Comparison of ENCODE assay signal across 8 cellular contexts in the genomic region with DNA sequence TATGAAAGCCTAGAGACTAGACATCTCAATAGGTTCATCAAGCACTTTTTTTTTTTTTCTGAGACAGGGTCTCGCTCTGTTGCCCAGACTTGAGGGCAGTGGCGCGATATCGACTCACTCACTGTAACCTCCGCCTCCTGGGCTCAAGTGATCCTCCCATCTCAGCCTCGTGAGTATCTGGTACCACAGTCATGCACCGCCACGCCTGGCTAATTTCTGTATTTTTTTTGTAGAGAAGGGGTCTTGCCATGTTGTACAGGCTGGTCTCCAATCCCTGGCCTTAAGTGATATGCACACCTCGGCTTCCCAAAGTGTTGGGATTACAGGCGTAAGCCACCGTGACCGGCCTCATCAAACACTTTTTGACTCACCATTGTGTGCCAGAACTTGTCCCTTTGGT. TPM values are rescaled to one million over a fixed set of nuclear protein-coding genes. Genes with fewer than 3 reads are reported as not detected.
DNase-seq lines count a peak whose midpoint lies in the region; ATAC-seq, FAIRE-seq and TF ChIP-seq lines count a peak whose summit lies in the region.

No MANE protein-coding gene starts in this region.

- H3K27ac ChIP-seq in heart right ventricle (peak overlapping the region in 9 of 10 donors; percentile 57 to 84 (median 80)), tibial nerve (peak overlapping the region; percentile 52 to 85 (median 62))

- H3K27ac Mint-ChIP-seq in activated T-helper 17 cell treated with anti-CD3 and anti-CD28 coated beads, Interleukin-2, amount 50 U/mL, for 72 hours: peak overlapping the region; percentile 90

- no peaks in the 10 kb centered on the region for H3K9me3 ChIP-seq in heart right ventricle
- no peaks in the 10 kb centered on the region for H3K9me3 ChIP-seq in tibial nerve

- H3K4me3 ChIP-seq in heart right ventricle: peak overlapping the region; percentile 34 to 85 (median 70)
- H3K4me3 ChIP-seq in tibial nerve: peak overlapping the region; percentile 53 to 82 (median 58)

- peaks cover 8% of the 10 kb centered on the region for H3K4me1 Mint-ChIP-seq in activated T-helper 17 cell treated with anti-CD3 and anti-CD28 coated beads, Interleukin-2, amount 50 U/mL, for 72 hours

- peak overlapping the region; percentile 88 for H3K4me3 Mint-ChIP-seq in activated T-helper 17 cell treated with anti-CD3 and anti-CD28 coated beads, Interleukin-2, amount 50 U/mL, for 72 hours

- DNase-seq in heart right ventricle (no peak), cardiac septum (ENCODE audit: low spot score) (no peak), kidney tubule cell (ENCODE audit: low spot score) (peak; percentile 61), tibial nerve (ENCODE audit: low spot score in 2 of 2) (no peak), urothelium cell line (ENCODE audit: low spot score) (no peak), pons (ENCODE audit: low spot score) (no peak), NCI-H510A (lab: John Stamatoyannopoulos, UW) (no peak)

- H3K27me3 Mint-ChIP-seq in activated T-helper 17 cell treated with anti-CD3 and anti-CD28 coated beads, Interleukin-2, amount 50 U/mL, for 72 hours: no peaks in the 10 kb centered on the region

- intact Hi-C loops in heart right ventricle (cut with DNase I) (loop anchor here in 5 of 10 donors (2.0 to 10.0 kb wide), 6 partner anchors 100 to 217 kb away; a partner anchor contains a TSS), cardiac septum (cut with DNase I) (loop anchor here (2.0 kb wide), 1 partner anchor 145 kb away; no protein-coding TSS in a partner anchor)

- WGBS in heart right ventricle, 2 donors: 76 to 80% methylated on average over 12 of the region's 12 CpGs
- WGBS in tibial nerve, 2 donors: 70 to 73% methylated on average over 12 of the region's 12 CpGs

- TF ChIP-seq CTCF in heart right ventricle (IDR thresholded peaks at IDR 0.05) (no peak), tibial nerve (IDR thresholded peaks at IDR 0.05) (no peak)

- TF ChIP-seq EP300 in tibial nerve (IDR thresholded peaks at IDR 0.05): no peak

- H3K27me3 ChIP-seq in heart right ventricle: no peaks in the 10 kb centered on the region
- H3K27me3 ChIP-seq in tibial nerve: no peaks in the 10 kb centered on the region

- TF ChIP-seq POLR2A in tibial nerve (IDR thresholded peaks at IDR 0.05): no peak

- peaks cover 0 to 25% (median 6%) of the 10 kb centered on the region in 9 donors for H3K36me3 ChIP-seq in heart right ventricle
- H3K36me3 ChIP-seq in tibial nerve: peaks cover 0 to 23% (median 2%) of the 10 kb centered on the region in 3 donors

- H3K9me3 Mint-ChIP-seq in activated T-helper 17 cell treated with anti-CD3 and anti-CD28 coated beads, Interleukin-2, amount 50 U/mL, for 72 hours: no peaks in the 10 kb centered on the region

- FAIRE-seq in urothelium cell line (lab: Jason Lieb, UNC): no peak

- ATAC-seq in heart right ventricle: peak in 7 of 8 donors; percentile 2 to 22 (median 6)
- ATAC-seq in activated T-helper 17 cell treated with anti-CD3 and anti-CD28 coated beads, Interleukin-2, amount 50 U/mL, for 72 hours (replicated peaks): peak; percentile 2

- peaks cover 47% of the 10 kb centered on the region for H3K36me3 Mint-ChIP-seq in activated T-helper 17 cell treated with anti-CD3 and anti-CD28 coated beads, Interleukin-2, amount 50 U/mL, for 72 hours (ENCODE audit: low read depth)

- H3K4me1 ChIP-seq in heart right ventricle: peaks cover 7 to 25% (median 15%) of the 10 kb centered on the region in 9 donors
- peaks cover 0 to 29% (median 12%) of the 10 kb centered on the region in 4 donors for H3K4me1 ChIP-seq in tibial nerve

RNA-seq across cellular contexts. Expression of a gene that starts 0.6 kb away (rescaled TPM):
- total RNA-seq in heart right ventricle: 10 to 100 TPM in 9 of 10 donors, 1 to 10 TPM in 1; 9.3 to 25.4 (median 13.3) TPM
- polyA plus RNA-seq in heart right ventricle: 10 to 100 TPM; 24.1 to 34.5 TPM
- total RNA-seq in cardiac septum: 15.5 TPM
- 10 to 100 TPM; 21.3 to 51.8 TPM for total RNA-seq in activated T-helper 17 cell treated with anti-CD3 and anti-CD28 coated beads, Interleukin-2, amount 50 U/mL, for 72 hours
- total RNA-seq in tibial nerve: 10 to 100 TPM; 22.2 to 44.4 (median 29.6) TPM

RNA-seq across cellular contexts. Expression of a gene that starts 10.3 kb away (rescaled TPM):
- total RNA-seq in heart right ventricle (100 to 1,000 TPM in 9 of 10 donors, 10 to 100 TPM in 1; 93.1 to 134 (median 112) TPM), cardiac septum (91.4 TPM), tibial nerve (100 to 1,000 TPM in 1 of 4 donors, 10 to 100 TPM in 3; 53.1 to 105 (median 82.7) TPM)
- polyA plus RNA-seq in heart right ventricle: 100 to 1,000 TPM in 1 of 2 donors, 10 to 100 TPM in 1; 59.8 to 103 TPM
- 10 to 100 TPM; 56.2 to 74.7 TPM for total RNA-seq in activated T-helper 17 cell treated with anti-CD3 and anti-CD28 coated beads, Interleukin-2, amount 50 U/mL, for 72 hours

RNA-seq across cellular contexts. Expression of a gene that starts 17.3 kb away (rescaled TPM):
- 1 to 10 TPM in 3 of 10 donors, under 1 TPM in 6, not detected in 1; 0.24 to 1.7 (median 0.77) TPM for total RNA-seq in heart right ventricle
- polyA plus RNA-seq in heart right ventricle: 1 to 10 TPM; 3.0 to 6.3 TPM
- total RNA-seq in cardiac septum: 0.43 TPM
- total RNA-seq in activated T-helper 17 cell treated with anti-CD3 and anti-CD28 coated beads, Interleukin-2, amount 50 U/mL, for 72 hours: 1 to 10 TPM in 1 of 2 donors, under 1 TPM in 1; 0.30 to 1.5 TPM
- 10 to 100 TPM in 2 of 4 donors, 1 to 10 TPM in 2; 1.8 to 20.3 (median 10.6) TPM for total RNA-seq in tibial nerve

RNA-seq across cellular contexts. Expression of a gene that starts 22.4 kb away (rescaled TPM):
- total RNA-seq in heart right ventricle (under 1 TPM in 1 of 10 donors, not detected in 9; 0.21 TPM), cardiac septum (not detected), tibial nerve (not detected)
- under 1 TPM in 1 of 2 donors, not detected in 1; 0.03 TPM for polyA plus RNA-seq in heart right ventricle
- total RNA-seq in activated T-helper 17 cell treated with anti-CD3 and anti-CD28 coated beads, Interleukin-2, amount 50 U/mL, for 72 hours: under 1 TPM in 1 of 2 donors, not detected in 1; 0.79 TPM

RNA-seq across cellular contexts. Expression of a gene that starts 29.5 kb away (rescaled TPM):
- 1 to 10 TPM in 3 of 10 donors, under 1 TPM in 7; 0.07 to 3.8 (median 0.39) TPM for total RNA-seq in heart right ventricle
- polyA plus RNA-seq in heart right ventricle: under 1 TPM; 0.09 to 0.22 TPM
- 0.16 TPM for total RNA-seq in cardiac septum
- 1 to 10 TPM; 8.7 to 9.4 TPM for total RNA-seq in activated T-helper 17 cell treated with anti-CD3 and anti-CD28 coated beads, Interleukin-2, amount 50 U/mL, for 72 hours
- total RNA-seq in tibial nerve: 1 to 10 TPM in 2 of 4 donors, under 1 TPM in 2; 0.21 to 2.4 (median 0.97) TPM
